1 cellular context compared by ENCODE assay signal in genomic region chr15:66746231-66746605, GRCh38.
TF ChIP-seq lines count a peak whose summit lies in the region.

No MANE protein-coding gene starts in this region.

TF ChIP-seq in H1, 55 proteins besides CTCF, POLR2A, EP300 and RAD21:
- TF ChIP-seq SP4 (IDR thresholded peaks at IDR 0.05; ENCODE audit: low read length), result no peak
- TF ChIP-seq TAF1 (IDR thresholded peaks at IDR 0.05; ENCODE audit: low read depth, low read length), result no peak
- no peak for TF ChIP-seq NANOG (IDR thresholded peaks at IDR 0.05; ENCODE audit: insufficient read depth, low read depth, low read length, poor library complexity, severe bottlenecking)
- no peak for TF ChIP-seq SP1 (IDR thresholded peaks at IDR 0.05; ENCODE audit: low read depth, low read length)
- no peak for TF ChIP-seq RXRA (IDR thresholded peaks at IDR 0.05; ENCODE audit: insufficient read depth, low read depth, low read length)
- no peak for TF ChIP-seq KDM4A (IDR thresholded peaks at IDR 0.05; ENCODE audit: low read depth, low read length, severe bottlenecking)
- TF ChIP-seq ATF2 (IDR thresholded peaks at IDR 0.05; ENCODE audit: low read length), result no peak
- no peak for TF ChIP-seq SP2 (IDR thresholded peaks at IDR 0.05; ENCODE audit: low read length)
- no peak for TF ChIP-seq CEBPB (IDR thresholded peaks at IDR 0.05; ENCODE audit: low read depth, low read length)
- TF ChIP-seq BCL11A (IDR thresholded peaks at IDR 0.05; ENCODE audit: low read depth in 2 of 2, low read length in 2 of 2), result no peak
- TF ChIP-seq CHD1 (IDR thresholded peaks at IDR 0.05; ENCODE audit: low read depth, low read length), result no peak
